1 cellular context compared by ENCODE assay signal in genomic region chr5:138963763-138964371, GRCh38.
TF ChIP-seq lines count a peak whose summit lies in the region.

No MANE protein-coding gene starts in this region.

TF ChIP-seq in WTC11, 78 proteins besides CTCF, POLR2A, EP300 and RAD21 (continued from another document):
- no peak for TF ChIP-seq ZNF532 (CRISPR knock-in tag; IDR thresholded peaks at IDR 0.05; ENCODE audit: borderline replicate concordance)
- no peak for TF ChIP-seq MYBL2 (CRISPR knock-in tag; IDR thresholded peaks at IDR 0.05)
- TF ChIP-seq ZNF396 (CRISPR knock-in tag; IDR thresholded peaks at IDR 0.05; ENCODE audit: borderline replicate concordance), result no peak
- TF ChIP-seq ZNF138 (CRISPR knock-in tag; conservative IDR thresholded peaks at IDR 0.05), result no peak
- no peak for TF ChIP-seq JUN (CRISPR knock-in tag; IDR thresholded peaks at IDR 0.05)
- TF ChIP-seq ZNF281 (CRISPR knock-in tag; IDR thresholded peaks at IDR 0.05), result no peak
- no peak for TF ChIP-seq SP1 (CRISPR knock-in tag; conservative IDR thresholded peaks at IDR 0.05)
- TF ChIP-seq HMGXB4 (CRISPR knock-in tag; IDR thresholded peaks at IDR 0.05), result no peak
